ENCODE assay signal across 14 cellular contexts in the genomic region with DNA sequence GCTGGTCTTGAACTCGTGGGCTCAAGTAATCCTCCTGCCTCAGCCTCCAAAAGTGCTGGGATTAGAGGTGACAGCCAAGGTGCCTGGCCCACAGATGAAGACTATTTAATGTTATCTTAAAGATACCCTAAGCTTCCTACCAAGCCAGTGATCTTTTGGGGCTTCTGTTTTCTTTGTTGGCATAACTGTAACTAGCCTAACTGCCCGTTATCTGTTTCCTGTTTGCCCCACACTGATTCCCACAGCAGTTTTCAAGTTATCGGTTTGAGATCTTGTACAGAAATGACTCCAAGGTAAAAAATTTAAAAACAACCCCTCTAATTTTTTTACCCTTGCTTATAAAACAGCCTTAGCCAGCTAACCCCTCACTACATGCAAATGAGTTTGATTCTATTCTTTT. TPM values are rescaled to one million over a fixed set of nuclear protein-coding genes. Genes with fewer than 3 reads are reported as not detected.
DNase-seq lines count a peak whose midpoint lies in the region; ATAC-seq and TF ChIP-seq lines count a peak whose summit lies in the region.
"Had no signal": no experiment of that assay in that cellular context is flagged by ENCODE, and none has a peak within 500 bp of the region (broad histone marks: within the 10 kb centered on the region; RNA-seq: fewer than 3 reads in every experiment).

No MANE protein-coding gene starts in this region.

- POLR2A ChIA-PET in activated naive CD8-positive, alpha-beta T cell treated with anti-CD3 and anti-CD28 coated beads, Interleukin-2, amount 10 ng/mL, durations not matched to agents 7 days and 5 days (lab: Charles Lee) = interaction anchor here (0.7 to 0.9 kb wide), 2 partner anchors 96 to 1940 kb away, joined by 3 to 4 read pairs; a partner anchor contains a TSS

- peaks cover 95% of the 10 kb centered on the region for H3K36me3 Mint-ChIP-seq in activated naive CD4-positive, alpha-beta T cell treated with anti-CD3 and anti-CD28 coated beads, Interleukin-2, amount 10 ng/mL, durations not matched to agents 7 days and 5 days
- H3K36me3 Mint-ChIP-seq in activated naive CD8-positive, alpha-beta T cell treated with anti-CD3 and anti-CD28 coated beads, Interleukin-2, amount 10 ng/mL, durations not matched to agents 7 days and 5 days = peaks cover 63% of the 10 kb centered on the region
- H3K36me3 Mint-ChIP-seq in stimulated activated naive CD8-positive, alpha-beta T cell treated with anti-CD3 and anti-CD28 coated beads, Interleukin-15, Interleukin-2, amounts not matched to agents 100 ng/mL and 50 ng/mL, for 24 hours (ENCODE audit: low read depth) = peaks cover 83% of the 10 kb centered on the region

- CTCF ChIA-PET in activated naive CD4-positive, alpha-beta T cell treated with anti-CD3 and anti-CD28 coated beads, Interleukin-2, amount 10 ng/mL, durations not matched to agents 7 days and 5 days (lab: Charles Lee) = interaction anchor here (0.6 to 3.5 kb wide), 5 partner anchors 9 to 207 kb away, joined by 3 to 14 read pairs (median 3); no protein-coding TSS in a partner anchor

- peaks cover 98% of the 10 kb centered on the region for H3K4me1 Mint-ChIP-seq in activated naive CD4-positive, alpha-beta T cell treated with anti-CD3 and anti-CD28 coated beads, Interleukin-2, amount 10 ng/mL, durations not matched to agents 7 days and 5 days
- H3K4me1 Mint-ChIP-seq in activated naive CD8-positive, alpha-beta T cell treated with anti-CD3 and anti-CD28 coated beads, Interleukin-2, amount 10 ng/mL, durations not matched to agents 7 days and 5 days = peaks cover 81% of the 10 kb centered on the region
- H3K4me1 Mint-ChIP-seq in stimulated activated naive CD8-positive, alpha-beta T cell treated with anti-CD3 and anti-CD28 coated beads, Interleukin-15, Interleukin-2, amounts not matched to agents 100 ng/mL and 50 ng/mL, for 24 hours (ENCODE audit: low read depth) = peaks cover 38% of the 10 kb centered on the region

- H3K27ac Mint-ChIP-seq in activated naive CD4-positive, alpha-beta T cell treated with anti-CD3 and anti-CD28 coated beads, Interleukin-2, amount 10 ng/mL, durations not matched to agents 7 days and 5 days = peak overlapping the region; percentile 88
- peak overlapping the region; percentile 86 for H3K27ac Mint-ChIP-seq in activated naive CD8-positive, alpha-beta T cell treated with anti-CD3 and anti-CD28 coated beads, Interleukin-2, amount 10 ng/mL, durations not matched to agents 7 days and 5 days
- peak overlapping the region; percentile 91 for H3K27ac Mint-ChIP-seq in stimulated activated naive CD8-positive, alpha-beta T cell treated with anti-CD3 and anti-CD28 coated beads, Interleukin-15, Interleukin-2, amounts not matched to agents 100 ng/mL and 50 ng/mL, for 24 hours

- ATAC-seq in activated naive CD8-positive, alpha-beta T cell treated with anti-CD3 and anti-CD28 coated beads, Interleukin-2, amount 10 ng/mL, durations not matched to agents 7 days and 5 days (ENCODE audit: low read depth) = peak; percentile 24
- ATAC-seq: heart right ventricle had no signal

- peak overlapping the region; percentile 27 for H3K4me3 Mint-ChIP-seq in activated naive CD4-positive, alpha-beta T cell treated with anti-CD3 and anti-CD28 coated beads, Interleukin-2, amount 10 ng/mL, durations not matched to agents 7 days and 5 days
- peak overlapping the region; percentile 35 for H3K4me3 Mint-ChIP-seq in activated naive CD8-positive, alpha-beta T cell treated with anti-CD3 and anti-CD28 coated beads, Interleukin-2, amount 10 ng/mL, durations not matched to agents 7 days and 5 days
- no peak overlapping the region for H3K4me3 Mint-ChIP-seq in stimulated activated naive CD8-positive, alpha-beta T cell treated with anti-CD3 and anti-CD28 coated beads, Interleukin-15, Interleukin-2, amounts not matched to agents 100 ng/mL and 50 ng/mL, for 24 hours

- DNase-seq in activated naive CD4-positive, alpha-beta T cell treated with anti-CD3 and anti-CD28 coated beads, Interleukin-2, amount 10 ng/mL, durations not matched to agents 7 days and 5 days = peak; percentile 34
- no peak for DNase-seq in activated naive CD4-positive, alpha-beta T cell treated with anti-CD3 and anti-CD28 coated beads, Interleukin-2, amount 50 U/mL, for 16 hours
- DNase-seq in activated naive CD8-positive, alpha-beta T cell treated with anti-CD3 and anti-CD28 coated beads, Interleukin-2, amount 10 ng/mL, durations not matched to agents 7 days and 5 days = no peak
- DNase-seq in GM19238 (ENCODE audit: insufficient read length, low spot score) (no peak), NK-92 (lab: John Stamatoyannopoulos, UW; ENCODE audit: unreplicated experiment) (no peak), OCI-M2 (lab: John Stamatoyannopoulos, UW; ENCODE audit: unreplicated experiment) (no peak)
- DNase-seq: activated CD8-positive, alpha-beta memory T cell treated with anti-CD3 and anti-CD28 coated beads for 24 hours; amniotic stem cell; heart right ventricle; MM.1S; NCI-H774 had no signal

- peak; percentile 22; the same call in 1 of the 2 replicates for TF ChIP-seq POLR2A in Raji (IDR thresholded peaks at IDR 0.05; ENCODE audit: insufficient read depth, low read depth, low read length)

- no peaks in the 10 kb centered on the region for H3K9me3 Mint-ChIP-seq in activated naive CD4-positive, alpha-beta T cell treated with anti-CD3 and anti-CD28 coated beads, Interleukin-2, amount 10 ng/mL, durations not matched to agents 7 days and 5 days
- no peaks in the 10 kb centered on the region for H3K9me3 Mint-ChIP-seq in activated naive CD8-positive, alpha-beta T cell treated with anti-CD3 and anti-CD28 coated beads, Interleukin-2, amount 10 ng/mL, durations not matched to agents 7 days and 5 days
- H3K9me3 Mint-ChIP-seq in stimulated activated naive CD8-positive, alpha-beta T cell treated with anti-CD3 and anti-CD28 coated beads, Interleukin-15, Interleukin-2, amounts not matched to agents 100 ng/mL and 50 ng/mL, for 24 hours = no peaks in the 10 kb centered on the region

- H3K27me3 Mint-ChIP-seq in activated naive CD4-positive, alpha-beta T cell treated with anti-CD3 and anti-CD28 coated beads, Interleukin-2, amount 10 ng/mL, durations not matched to agents 7 days and 5 days = no peaks in the 10 kb centered on the region
- H3K27me3 Mint-ChIP-seq in activated naive CD8-positive, alpha-beta T cell treated with anti-CD3 and anti-CD28 coated beads, Interleukin-2, amount 10 ng/mL, durations not matched to agents 7 days and 5 days = no peaks in the 10 kb centered on the region
- H3K27me3 Mint-ChIP-seq in stimulated activated naive CD8-positive, alpha-beta T cell treated with anti-CD3 and anti-CD28 coated beads, Interleukin-15, Interleukin-2, amounts not matched to agents 100 ng/mL and 50 ng/mL, for 24 hours = no peaks in the 10 kb centered on the region

RNA-seq across cellular contexts. Expression of gene SELL, which starts 12.4 kb away (rescaled TPM):
- total RNA-seq in activated naive CD8-positive, alpha-beta T cell treated with anti-CD3 and anti-CD28 coated beads, Interleukin-2, amount 10 ng/mL, durations not matched to agents 7 days and 5 days = 100 to 1,000 TPM; 130 to 135 TPM
- total RNA-seq: HT1080 had no signal

RNA-seq across cellular contexts. Expression of gene SELE, which starts 34.9 kb away (rescaled TPM):
- not detected for total RNA-seq in activated naive CD8-positive, alpha-beta T cell treated with anti-CD3 and anti-CD28 coated beads, Interleukin-2, amount 10 ng/mL, durations not matched to agents 7 days and 5 days
- total RNA-seq: HT1080 had no signal
